Comparison of ENCODE assay signal across 22 cellular contexts in genomic region chr20:57043669-57044268, GRCh38.
"Had no signal": no experiment of that assay in that cellular context is flagged by ENCODE, and none has a peak within 500 bp of the region (broad histone marks: within the 10 kb centered on the region; RNA-seq: fewer than 3 reads in every experiment).

No MANE protein-coding gene starts in this region.

- DNase-seq: activated CD4-positive, alpha-beta T cell treated with anti-CD3 and anti-CD28 coated beads for 4 hours; activated CD4-positive, alpha-beta T cell treated with anti-CD3 and anti-CD28 coated beads, Interleukin-2, amount 50 U/mL, for 48 hours; activated CD4-positive, CD25-positive, alpha-beta regulatory T cell; activated CD8-positive, alpha-beta memory T cell treated with anti-CD3 and anti-CD28 coated beads, Interleukin-2, amount 50 U/mL, for 48 hours; activated naive CD4-positive, alpha-beta T cell treated with Interleukin-2 at 50 U/mL for 16 hours; activated naive CD8-positive, alpha-beta T cell treated with anti-CD3 and anti-CD28 coated beads for 36 hours; activated T-cell treated with anti-CD3 and anti-CD28 coated beads, Interleukin-2, amount 50 U/mL, for 48 hours; effector memory CD8-positive, alpha-beta T cell; glutamatergic neuron; hippocampal formation; mesendoderm; naive thymus-derived CD4-positive, alpha-beta T cell; stimulated activated CD4-positive, alpha-beta T cell treated with anti-CD3 and anti-CD28 coated beads, Interleukin-1b, Interleukin-23, amount 100 ng/mL, for 48 hours; stimulated activated naive CD8-positive, alpha-beta T cell treated with anti-CD3 and anti-CD28 coated beads, Interleukin-15, amount 100 ng/mL, for 72 hours; SW 1271; T-helper 17 cell; transverse colon had no signal

- H3K36me3 ChIP-seq: breast epithelium, esophagus muscularis mucosa, transverse colon had no signal

- H3K27ac ChIP-seq: esophagus muscularis mucosa had no signal

- H3K9me3 ChIP-seq: breast epithelium, esophagus muscularis mucosa, transverse colon had no signal

- H3K4me3 ChIP-seq: breast epithelium, esophagus muscularis mucosa, transverse colon had no signal

- H3K27me3 ChIP-seq: breast epithelium, esophagus muscularis mucosa, transverse colon had no signal

- ATAC-seq: effector memory CD8-positive, alpha-beta T cell; naive thymus-derived CD4-positive, alpha-beta T cell; stimulated activated naive CD8-positive, alpha-beta T cell treated with anti-CD3 and anti-CD28 coated beads, Interleukin-15, amount 100 ng/mL, for 72 hours; T-helper 17 cell had no signal

- FAIRE-seq: colon, endothelial cell of umbilical vein, frontal cortex had no signal
